Comparison of ENCODE assay signal across 1 cellular context in genomic region chr10:91798736-91799579, GRCh38.
TF ChIP-seq lines count a peak whose summit lies in the region.

No MANE protein-coding gene starts in this region.

TF ChIP-seq in SK-N-SH, 30 proteins besides CTCF, POLR2A, EP300 and RAD21 (continued from another document):
- TF ChIP-seq, protein P1, sequence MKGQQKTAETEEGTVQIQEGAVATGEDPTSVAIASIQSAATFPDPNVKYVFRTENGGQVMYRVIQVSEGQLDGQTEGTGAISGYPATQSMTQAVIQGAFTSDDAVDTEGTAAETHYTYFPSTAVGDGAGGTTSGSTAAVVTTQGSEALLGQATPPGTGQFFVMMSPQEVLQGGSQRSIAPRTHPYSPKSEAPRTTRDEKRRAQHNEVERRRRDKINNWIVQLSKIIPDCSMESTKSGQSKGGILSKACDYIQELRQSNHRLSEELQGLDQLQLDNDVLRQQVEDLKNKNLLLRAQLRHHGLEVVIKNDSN (IDR thresholded peaks at IDR 0.05; ENCODE audit: borderline replicate concordance, low read depth) = no peak
- no peak for TF ChIP-seq RCOR1 (IDR thresholded peaks at IDR 0.05; ENCODE audit: low read length)
- no peak for TF ChIP-seq TAF1 (IDR thresholded peaks at IDR 0.05; ENCODE audit: borderline replicate concordance, low read depth, low read length)
- TF ChIP-seq IRF3 (IDR thresholded peaks at IDR 0.05; ENCODE audit: low read depth, low read length) = no peak
- no peak for TF ChIP-seq YY1 (IDR thresholded peaks at IDR 0.05; ENCODE audit: low read depth)
- no peak for TF ChIP-seq MXI1 (IDR thresholded peaks at IDR 0.05; ENCODE audit: low read depth, low read length)
- TF ChIP-seq RFX5 (IDR thresholded peaks at IDR 0.05; ENCODE audit: low read length) = peak; percentile 58; the same call in 1 of the 2 replicates
- TF ChIP-seq FOSL2 (IDR thresholded peaks at IDR 0.05; ENCODE audit: borderline replicate concordance, low read depth) = no peak
- no peak for TF ChIP-seq MEF2A (IDR thresholded peaks at IDR 0.05; ENCODE audit: borderline replicate concordance, low read depth)
- TF ChIP-seq RXRA (IDR thresholded peaks at IDR 0.05; ENCODE audit: borderline replicate concordance, low read depth) = no peak
- TF ChIP-seq EZH2phosphoT487 (IDR thresholded peaks at IDR 0.05; ENCODE audit: borderline replicate concordance, low read depth) = no peak
